In the genomic region with DNA sequence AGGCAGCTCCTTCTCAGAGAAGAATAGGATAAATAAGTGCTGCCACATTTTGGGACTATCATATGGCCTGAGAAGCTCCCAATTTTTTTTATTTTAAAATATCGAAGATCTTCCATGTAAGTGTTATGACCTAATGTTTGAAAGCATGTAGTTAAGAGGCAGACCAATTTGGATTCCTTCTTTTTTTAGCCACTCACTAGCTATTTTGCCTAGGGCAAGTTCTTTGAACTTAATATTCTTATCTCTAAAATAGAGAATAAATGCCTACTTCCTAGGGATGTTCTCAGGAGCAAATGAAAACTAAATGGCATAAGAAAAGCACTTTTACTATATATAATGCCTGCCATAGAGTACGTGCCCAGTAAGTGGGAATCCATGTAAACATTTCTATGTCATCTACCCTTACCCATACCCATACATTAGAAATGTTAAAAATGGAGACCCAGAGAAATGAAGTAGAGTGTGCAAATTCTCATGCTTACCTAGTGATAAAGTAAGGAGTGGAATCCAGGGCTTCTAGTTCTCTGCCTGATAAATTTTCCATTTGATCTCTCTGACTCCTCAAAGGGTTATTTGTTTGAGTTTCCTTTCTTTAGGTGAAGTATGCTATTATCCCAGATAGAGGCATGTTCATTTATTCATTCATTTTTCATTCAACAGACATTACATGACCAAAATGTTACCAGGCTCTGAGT, we compare ENCODE assay signal across 23 cellular contexts.
DNase-seq lines count a peak whose midpoint lies in the region; TF ChIP-seq lines count a peak whose summit lies in the region.
"Had no signal": no experiment of that assay in that cellular context is flagged by ENCODE, and none has a peak within 500 bp of the region (broad histone marks: within the 10 kb centered on the region; RNA-seq: fewer than 3 reads in every experiment).

No MANE protein-coding gene starts in this region.

- WGBS in mammary epithelial cell (ENCODE audit: low coverage, missing lambda C conversion rate), result 55% methylated on average over 2 of the region's 2 CpGs
- WGBS in urinary bladder, result 50% methylated on average over 2 of the region's 2 CpGs

- H3K27me3 ChIP-seq in mammary epithelial cell (ENCODE audit: insufficient read depth, low read length), result no peaks in the 10 kb centered on the region
- no peaks in the 10 kb centered on the region for H3K27me3 ChIP-seq in ascending aorta
- H3K27me3 ChIP-seq: tibial nerve had no signal

- BruUV-seq in MCF 10A (replicated peaks; lab: Mats Ljungman, UMichigan) (no TSS peak), mammary epithelial cell (replicated peaks; lab: Mats Ljungman, UMichigan) (no TSS peak)

- peaks cover 28% of the 10 kb centered on the region for H3K4me1 Mint-ChIP-seq in MCF 10A (ENCODE audit: insufficient read depth, unreplicated experiment)
- peaks cover 52% of the 10 kb centered on the region for H3K4me1 Mint-ChIP-seq in mesothelial cell of epicardium
- H3K4me1 Mint-ChIP-seq: stimulated activated effector memory CD8-positive, alpha-beta T cell treated with anti-CD3 and anti-CD28 coated beads, Interleukin-12 subunit alpha, Interleukin-12 subunit beta, amount 100 ng/mL, for 72 hours had no signal

- H3K9me3 Mint-ChIP-seq in MCF 10A (ENCODE audit: unreplicated experiment) (no peaks in the 10 kb centered on the region), mesothelial cell of epicardium (peaks cover 4% of the 10 kb centered on the region)
- H3K9me3 Mint-ChIP-seq: stimulated activated effector memory CD8-positive, alpha-beta T cell treated with anti-CD3 and anti-CD28 coated beads, Interleukin-12 subunit alpha, Interleukin-12 subunit beta, amount 100 ng/mL, for 72 hours had no signal

- no peak overlapping the region for H3K4me2 ChIP-seq in mammary epithelial cell (ENCODE audit: insufficient read depth, low read depth, low read length)
- H3K4me2 ChIP-seq: A549 had no signal

- no peak for DNase-seq in MCF 10A (ENCODE audit: unreplicated experiment)
- DNase-seq in mammary epithelial cell, result no peak
- no peak for DNase-seq in ascending aorta (ENCODE audit: low spot score in 2 of 2)
- no peak for DNase-seq in mesothelial cell of epicardium (ENCODE audit: low spot score in 2 of 2, unreplicated experiment in 2 of 2)
- no peak for DNase-seq in NCI-H446 treated with DMSO at 0.1 percent for 48 hours (lab: John Stamatoyannopoulos, UW)
- no peak for DNase-seq in NAMALWA (ENCODE audit: low spot score)
- no peak for DNase-seq in HuH-7.5 (ENCODE audit: low spot score)
- DNase-seq: activated CD4-positive, alpha-beta T cell treated with anti-CD3 and anti-CD28 coated beads, Interleukin-2, amount 50 U/mL, for 4 hours; activated T-cell treated with anti-CD3 and anti-CD28 coated beads, Interleukin-2, amount 50 U/mL, for 1 hour; caudate nucleus; DMS79; effector CD4-positive, alpha-beta T cell; Karpas-422; left cardiac atrium; mucosa of descending colon; NCI-H2171 had no signal

- no peaks in the 10 kb centered on the region for H4K20me1 ChIP-seq in mammary epithelial cell (ENCODE audit: insufficient read depth, low read length)

- CTCF ChIA-PET in MCF 10A (lab: Yijun Ruan, JAX) (interaction anchor here (0.5 to 3.0 kb wide), 2 partner anchors 124 to 273 kb away, joined by 7 to 11 read pairs; no protein-coding TSS in a partner anchor), mammary epithelial cell (lab: Charles Lee; ENCODE audit: low non-redundant PET) (no interaction called here)

- peaks cover 3% of the 10 kb centered on the region for H3K36me3 ChIP-seq in mammary epithelial cell (ENCODE audit: insufficient read depth, low read length)
- H3K36me3 ChIP-seq in ascending aorta, result peaks cover 0 to 3% of the 10 kb centered on the region in 2 donors
- no peaks in the 10 kb centered on the region for H3K36me3 ChIP-seq in urinary bladder (ENCODE audit: insufficient read depth)
- H3K36me3 ChIP-seq: HAP-1 had no signal

- H3K27ac ChIP-seq in mammary epithelial cell (ENCODE audit: insufficient read depth, low read depth, low read length) (no peak overlapping the region), ascending aorta (peak overlapping the region; percentile 2 to 46), urinary bladder (ENCODE audit: low read depth) (peak overlapping the region; percentile 10)
- H3K27ac ChIP-seq: A549 had no signal

- no peaks in the 10 kb centered on the region for H3K79me2 ChIP-seq in mammary epithelial cell (ENCODE audit: insufficient read depth, low read length)

- dilution Hi-C loops in mammary epithelial cell (cut with HindIII; ENCODE audit: low sequenced_read_pairs), result no loop called here

- H3K27ac Mint-ChIP-seq in MCF 10A (ENCODE audit: low read depth, unreplicated experiment), result peak overlapping the region; percentile 96
- H3K27ac Mint-ChIP-seq in mesothelial cell of epicardium, result peak overlapping the region; percentile 74
- H3K27ac Mint-ChIP-seq: activated naive CD8-positive, alpha-beta T cell; CD14-positive monocyte; stimulated activated effector memory CD8-positive, alpha-beta T cell treated with anti-CD3 and anti-CD28 coated beads, Interleukin-12 subunit alpha, Interleukin-12 subunit beta, amount 100 ng/mL, for 72 hours had no signal

- H2AFZ ChIP-seq in mammary epithelial cell (ENCODE audit: low read depth, low read length), result no peak overlapping the region

- H3K4me3 ChIP-seq in mammary epithelial cell (replicated peaks in 1 of 3; ENCODE audit: insufficient read depth in 1 of 3, low read depth in 2 of 3, low read length in 3 of 3) (no peak overlapping the region), ascending aorta (no peak overlapping the region), urinary bladder (ENCODE audit: low read depth, low read length) (no peak overlapping the region)
- H3K4me3 ChIP-seq: A549, HAP-1, mucosa of descending colon, tibial nerve had no signal

- H3K36me3 Mint-ChIP-seq in MCF 10A (ENCODE audit: insufficient read depth, unreplicated experiment) (peaks cover 7% of the 10 kb centered on the region), mesothelial cell of epicardium (peaks cover 4% of the 10 kb centered on the region)
- H3K36me3 Mint-ChIP-seq: stimulated activated effector memory CD8-positive, alpha-beta T cell treated with anti-CD3 and anti-CD28 coated beads, Interleukin-12 subunit alpha, Interleukin-12 subunit beta, amount 100 ng/mL, for 72 hours had no signal

- H3K27me3 Mint-ChIP-seq in MCF 10A (ENCODE audit: insufficient read depth, unreplicated experiment) (no peaks in the 10 kb centered on the region), mesothelial cell of epicardium (ENCODE audit: low read depth) (no peaks in the 10 kb centered on the region)
- H3K27me3 Mint-ChIP-seq: activated naive CD8-positive, alpha-beta T cell had no signal

- in situ Hi-C loops in mammary epithelial cell (cut with MboI; ENCODE audit: low sequenced_read_pairs in 2 of 2), result no loop called here

- H3K4me3 Mint-ChIP-seq in MCF 10A (ENCODE audit: unreplicated experiment) (no peak overlapping the region), mesothelial cell of epicardium (no peak overlapping the region)
- H3K4me3 Mint-ChIP-seq: activated naive CD8-positive, alpha-beta T cell; CD14-positive monocyte; stimulated activated effector memory CD8-positive, alpha-beta T cell treated with anti-CD3 and anti-CD28 coated beads, Interleukin-12 subunit alpha, Interleukin-12 subunit beta, amount 100 ng/mL, for 72 hours had no signal

- no peak overlapping the region for H3K9ac ChIP-seq in mammary epithelial cell (ENCODE audit: insufficient read depth, low read length)

- TF ChIP-seq CTCF in MCF 10A (IDR thresholded peaks at IDR 0.05; ENCODE audit: unreplicated experiment) (no peak), mammary epithelial cell (conservative IDR thresholded peaks at IDR 0.05 in 1 of 2, IDR thresholded peaks at IDR 0.05 in 1 of 2; ENCODE audit: extremely low read depth in 1 of 2, insufficient read depth in 1 of 2, low read depth in 1 of 2, low read length in 2 of 2) (no peak), ascending aorta (IDR thresholded peaks at IDR 0.05) (no peak), mesothelial cell of epicardium (IDR thresholded peaks at IDR 0.05; ENCODE audit: unreplicated experiment) (no peak)

- H3K9me3 ChIP-seq in mammary epithelial cell (replicated peaks; ENCODE audit: insufficient read depth, low read length) (no peaks in the 10 kb centered on the region), ascending aorta (no peaks in the 10 kb centered on the region)
- H3K9me3 ChIP-seq: A549, HAP-1, mucosa of descending colon, tibial nerve had no signal

- intact Hi-C loops in MCF 10A (cut with micrococcal nuclease), result loop anchor here (2.0 kb wide), 1 partner anchor 27 kb away; no protein-coding TSS in a partner anchor
- intact Hi-C loops in mammary epithelial cell (cut with micrococcal nuclease), result no loop called here
- intact Hi-C loops in ascending aorta (cut with DNase I), result no loop called here

- POLR2A ChIA-PET in MCF 10A (lab: Yijun Ruan, JAX), result interaction anchor here (0.7 kb wide), 1 partner anchor 35 kb away, joined by 3 read pairs; no protein-coding TSS in a partner anchor

- peaks cover 16% of the 10 kb centered on the region for H3K4me1 ChIP-seq in mammary epithelial cell (ENCODE audit: insufficient read depth, low read length)
- H3K4me1 ChIP-seq in ascending aorta, result peaks cover 8 to 16% of the 10 kb centered on the region in 2 donors
- no peaks in the 10 kb centered on the region for H3K4me1 ChIP-seq in urinary bladder (ENCODE audit: insufficient read depth)
- H3K4me1 ChIP-seq: HAP-1 had no signal
